In the genomic region with DNA sequence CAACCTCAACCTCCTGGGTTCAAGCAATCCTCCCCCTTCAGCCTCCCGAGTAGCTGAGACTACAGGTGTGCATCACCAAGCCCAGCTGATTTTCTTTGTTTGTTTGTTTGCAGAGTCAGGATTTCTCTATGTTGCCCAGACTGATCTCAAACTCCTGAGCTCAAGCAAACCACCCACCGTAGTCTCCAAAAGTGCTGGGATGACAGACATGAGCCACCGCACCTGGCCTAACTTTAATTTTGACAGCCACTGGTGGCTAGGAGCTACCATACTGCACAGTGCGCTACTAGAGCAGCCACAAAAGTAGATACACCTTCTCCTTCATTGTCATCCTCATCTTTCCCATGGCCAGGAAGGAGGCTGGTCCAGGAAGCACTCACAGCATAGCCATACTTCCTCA, we compare ENCODE assay signal across 7 cellular contexts. TPM values are rescaled to one million over a fixed set of nuclear protein-coding genes. Genes with fewer than 3 reads are reported as not detected.
"Had no signal": no experiment of that assay in that cellular context is flagged by ENCODE, and none has a peak within 500 bp of the region (broad histone marks: within the 10 kb centered on the region; RNA-seq: fewer than 3 reads in every experiment).

No MANE protein-coding gene starts in this region.

- H3K9me3 ChIP-seq: HAP-1 had no signal

- H3K36me3 ChIP-seq: HAP-1 had no signal

- H3K27ac ChIP-seq: HL-60 had no signal

- H2AFZ ChIP-seq: GM23338 had no signal

- H3K4me2 ChIP-seq: GM23338 had no signal

- DNase-seq: H7, HFFc6, KBM-7 had no signal

- H3K4me3 ChIP-seq: GM23338, HAP-1 had no signal

- H3K4me1 ChIP-seq: HAP-1 had no signal

RNA-seq across cellular contexts. Expression of a gene that starts 31.2 kb away (rescaled TPM):
- total RNA-seq: GM23338, HepG2 had no signal
- polyA plus RNA-seq: HepG2 had no signal
